Comparison of ENCODE assay signal across 16 cellular contexts in genomic region chr1:70714149-70714548, GRCh38.
"Had no signal": no experiment of that assay in that cellular context is flagged by ENCODE, and none has a peak within 500 bp of the region (broad histone marks: within the 10 kb centered on the region; RNA-seq: fewer than 3 reads in every experiment).

No MANE protein-coding gene starts in this region.

- H3K4me1 ChIP-seq: lower lobe of right lung, prostate gland, right lobe of liver, suprapubic skin, upper lobe of left lung had no signal

- H3K27me3 ChIP-seq: right lobe of liver, suprapubic skin, upper lobe of left lung had no signal

- DNase-seq: activated CD4-positive, alpha-beta T cell treated with anti-CD3 and anti-CD28 coated beads for 36 hours; activated CD8-positive, alpha-beta T cell treated with anti-CD3 and anti-CD28 coated beads, Interleukin-2, amount 10 ng/mL, durations not matched to agents 7 days and 5 days; activated naive CD4-positive, alpha-beta T cell; activated naive CD8-positive, alpha-beta T cell treated with anti-CD3 and anti-CD28 coated beads, Interleukin-2, amount 50 U/mL, for 24 hours; effector CD4-positive, alpha-beta T cell; hippocampal formation; immature natural killer cell; left cardiac atrium; lower lobe of right lung; occipital lobe; right lobe of liver; stimulated activated naive CD4-positive, alpha-beta T cell treated with Interleukin-2 at 50 U/mL for 16 hours; upper lobe of left lung had no signal

- H3K36me3 ChIP-seq: lower lobe of right lung, prostate gland, right lobe of liver, suprapubic skin, upper lobe of left lung had no signal

- H3K27ac ChIP-seq: lower lobe of right lung, prostate gland, right lobe of liver, suprapubic skin, upper lobe of left lung had no signal

- ATAC-seq: activated CD4-positive, alpha-beta T cell treated with anti-CD3 and anti-CD28 coated beads for 36 hours; activated CD8-positive, alpha-beta T cell treated with anti-CD3 and anti-CD28 coated beads, Interleukin-2, amount 10 ng/mL, durations not matched to agents 7 days and 5 days; activated naive CD8-positive, alpha-beta T cell treated with anti-CD3 and anti-CD28 coated beads, Interleukin-2, amount 50 U/mL, for 24 hours; left cardiac atrium; lower lobe of right lung; natural killer cell treated with Interleukin-12 subunit alpha and Interleukin-12 subunit beta and Interleukin-15 and Interleukin-18, amount 100 ng/mL, for 72 hours; right lobe of liver had no signal

- H3K4me3 ChIP-seq: lower lobe of right lung, prostate gland, right lobe of liver, suprapubic skin, upper lobe of left lung had no signal

- H3K9me3 ChIP-seq: lower lobe of right lung, prostate gland, right lobe of liver, upper lobe of left lung had no signal
